ENCODE assay signal across 1 cellular context in the genomic region with DNA sequence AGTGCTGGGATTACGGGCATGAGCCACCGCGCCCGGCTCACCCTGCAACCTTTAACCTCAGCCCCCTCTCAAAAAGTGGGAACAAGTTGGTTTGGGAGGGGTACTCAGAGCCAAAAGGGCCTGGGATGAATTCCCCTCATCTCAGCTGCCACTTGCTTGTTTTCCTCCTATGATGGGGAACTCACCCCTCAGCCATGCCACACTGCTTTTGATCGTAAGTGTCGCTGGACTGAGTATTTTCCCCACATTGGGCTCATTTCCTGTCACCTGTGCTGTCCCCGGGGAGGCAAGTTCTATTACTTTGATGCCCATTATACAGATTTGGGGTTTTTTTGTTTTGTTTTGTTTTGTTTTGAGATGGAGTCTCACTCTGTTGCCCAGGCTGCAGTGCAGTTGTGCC.
TF ChIP-seq lines count a peak whose summit lies in the region.

No MANE protein-coding gene starts in this region.

TF ChIP-seq in GM12891, 5 proteins besides CTCF, POLR2A, EP300 and RAD21:
- TF ChIP-seq SPI1 (IDR thresholded peaks at IDR 0.05; ENCODE audit: low read depth, low read length) (no peak), POU2F2 (IDR thresholded peaks at IDR 0.05; ENCODE audit: low read depth, low read length) (no peak), TAF1 (IDR thresholded peaks at IDR 0.05; ENCODE audit: low read depth, low read length) (no peak), PAX5 (IDR thresholded peaks at IDR 0.05; ENCODE audit: insufficient read depth, low read length, severe bottlenecking) (no peak), POLR2AphosphoS5 (IDR thresholded peaks at IDR 0.05; ENCODE audit: low read depth, low read length) (no peak)
TF ChIP-seq in GM12891: peak in this region for 0.
